14 cellular contexts compared by ENCODE assay signal in genomic region chr17:2202302-2202995, GRCh38.
DNase-seq lines count a peak whose midpoint lies in the region; ATAC-seq and TF ChIP-seq lines count a peak whose summit lies in the region.
"Had no signal": no experiment of that assay in that cellular context is flagged by ENCODE, and none has a peak within 500 bp of the region (broad histone marks: within the 10 kb centered on the region; RNA-seq: fewer than 3 reads in every experiment).

No MANE protein-coding gene starts in this region.

- peak overlapping the region; percentile 14 to 63 for H3K27ac Mint-ChIP-seq in stimulated activated naive CD8-positive, alpha-beta T cell treated with anti-CD3 and anti-CD28 coated beads, Interleukin-15, amount 100 ng/mL, for 72 hours
- H3K27ac Mint-ChIP-seq in activated T-helper 1 cell treated with anti-CD3 and anti-CD28 coated beads, Interleukin-12 subunit alpha, Interleukin-12 subunit beta, Interleukin-2, Interleukin-4 antibody, amounts not matched to agents 30 ng/mL and 10 ng/mL and 1 ng/mL, durations not matched to agents 14 hours and 24 hours and 36 hours = peak overlapping the region; percentile 80
- peak overlapping the region; percentile 73 for H3K27ac Mint-ChIP-seq in mesothelial cell of epicardium

- ATAC-seq in stimulated activated naive CD8-positive, alpha-beta T cell treated with anti-CD3 and anti-CD28 coated beads, Interleukin-15, amount 100 ng/mL, for 72 hours = peak; percentile 53
- ATAC-seq in stimulated activated naive CD8-positive, alpha-beta T cell treated with anti-CD3 and anti-CD28 coated beads, Interleukin-15, Interleukin-2, amounts not matched to agents 100 U/mL and 50 U/mL, for 24 hours = no peak
- ATAC-seq in HG03442 (IDR thresholded peaks at IDR 0.05; ENCODE audit: unreplicated experiment) = no peak
- ATAC-seq: foreskin keratinocyte, left colon had no signal

- DNase-seq in stimulated activated naive CD8-positive, alpha-beta T cell treated with anti-CD3 and anti-CD28 coated beads, Interleukin-15, amount 100 ng/mL, for 72 hours = no peak
- DNase-seq in stimulated activated naive CD8-positive, alpha-beta T cell treated with anti-CD3 and anti-CD28 coated beads, Interleukin-15, Interleukin-2, amounts not matched to agents 100 U/mL and 50 U/mL, for 24 hours = no peak
- DNase-seq in activated T-helper 1 cell treated with anti-CD3 and anti-CD28 coated beads, Interleukin-12 subunit alpha, Interleukin-12 subunit beta, Interleukin-2, Interleukin-4 antibody, amounts not matched to agents 30 ng/mL and 10 ng/mL and 1 ng/mL, durations not matched to agents 14 hours and 24 hours and 36 hours (ENCODE audit: low spot score) = no peak
- DNase-seq in mesothelial cell of epicardium (ENCODE audit: low spot score in 2 of 2, unreplicated experiment in 2 of 2) (no peak), NCI-H1092 treated with DMSO at 0.1 percent for 48 hours (lab: John Stamatoyannopoulos, UW) (no peak), superior temporal gyrus (ENCODE audit: extremely low spot score) (no peak)
- DNase-seq: Calu3, foreskin keratinocyte, H7, left colon, NCI-H187 treated with DMSO at 0.1 percent for 48 hours, NCI-H446 treated with DMSO at 0.1 percent for 48 hours, SW 1271 had no signal

- H3K36me3 Mint-ChIP-seq in activated T-helper 1 cell treated with anti-CD3 and anti-CD28 coated beads, Interleukin-12 subunit alpha, Interleukin-12 subunit beta, Interleukin-2, Interleukin-4 antibody, amounts not matched to agents 30 ng/mL and 10 ng/mL and 1 ng/mL, durations not matched to agents 14 hours and 24 hours and 36 hours (ENCODE audit: low read depth) = peaks cover 15% of the 10 kb centered on the region
- H3K36me3 Mint-ChIP-seq in mesothelial cell of epicardium = peaks cover 13% of the 10 kb centered on the region

- no peaks in the 10 kb centered on the region for H3K27me3 Mint-ChIP-seq in stimulated activated naive CD8-positive, alpha-beta T cell treated with anti-CD3 and anti-CD28 coated beads, Interleukin-15, amount 100 ng/mL, for 72 hours
- no peaks in the 10 kb centered on the region for H3K27me3 Mint-ChIP-seq in activated T-helper 1 cell treated with anti-CD3 and anti-CD28 coated beads, Interleukin-12 subunit alpha, Interleukin-12 subunit beta, Interleukin-2, Interleukin-4 antibody, amounts not matched to agents 30 ng/mL and 10 ng/mL and 1 ng/mL, durations not matched to agents 14 hours and 24 hours and 36 hours (ENCODE audit: insufficient read depth)
- no peaks in the 10 kb centered on the region for H3K27me3 Mint-ChIP-seq in mesothelial cell of epicardium (ENCODE audit: low read depth)

- peaks cover 33% of the 10 kb centered on the region for H3K4me1 Mint-ChIP-seq in stimulated activated naive CD8-positive, alpha-beta T cell treated with anti-CD3 and anti-CD28 coated beads, Interleukin-15, amount 100 ng/mL, for 72 hours
- peaks cover 34% of the 10 kb centered on the region for H3K4me1 Mint-ChIP-seq in activated T-helper 1 cell treated with anti-CD3 and anti-CD28 coated beads, Interleukin-12 subunit alpha, Interleukin-12 subunit beta, Interleukin-2, Interleukin-4 antibody, amounts not matched to agents 30 ng/mL and 10 ng/mL and 1 ng/mL, durations not matched to agents 14 hours and 24 hours and 36 hours (ENCODE audit: low read depth)
- H3K4me1 Mint-ChIP-seq in mesothelial cell of epicardium = peaks cover 25% of the 10 kb centered on the region

- intact Hi-C loops in activated T-helper 1 cell treated with anti-CD3 and anti-CD28 coated beads, Interleukin-12 subunit alpha, Interleukin-12 subunit beta, Interleukin-2, Interleukin-4 antibody, amounts not matched to agents 30 ng/mL and 10 ng/mL and 1 ng/mL, durations not matched to agents 14 hours and 24 hours and 36 hours (cut with micrococcal nuclease) = no loop called here

- no peaks in the 10 kb centered on the region for H3K9me3 Mint-ChIP-seq in stimulated activated naive CD8-positive, alpha-beta T cell treated with anti-CD3 and anti-CD28 coated beads, Interleukin-15, amount 100 ng/mL, for 72 hours
- H3K9me3 Mint-ChIP-seq in activated T-helper 1 cell treated with anti-CD3 and anti-CD28 coated beads, Interleukin-12 subunit alpha, Interleukin-12 subunit beta, Interleukin-2, Interleukin-4 antibody, amounts not matched to agents 30 ng/mL and 10 ng/mL and 1 ng/mL, durations not matched to agents 14 hours and 24 hours and 36 hours = no peaks in the 10 kb centered on the region
- no peaks in the 10 kb centered on the region for H3K9me3 Mint-ChIP-seq in mesothelial cell of epicardium

- TF ChIP-seq CTCF in mesothelial cell of epicardium (IDR thresholded peaks at IDR 0.05; ENCODE audit: unreplicated experiment) = no peak

- H3K4me3 Mint-ChIP-seq in stimulated activated naive CD8-positive, alpha-beta T cell treated with anti-CD3 and anti-CD28 coated beads, Interleukin-15, amount 100 ng/mL, for 72 hours = peak overlapping the region; percentile 23 to 55
- H3K4me3 Mint-ChIP-seq in activated T-helper 1 cell treated with anti-CD3 and anti-CD28 coated beads, Interleukin-12 subunit alpha, Interleukin-12 subunit beta, Interleukin-2, Interleukin-4 antibody, amounts not matched to agents 30 ng/mL and 10 ng/mL and 1 ng/mL, durations not matched to agents 14 hours and 24 hours and 36 hours = peak overlapping the region; percentile 53
- H3K4me3 Mint-ChIP-seq in mesothelial cell of epicardium = no peak overlapping the region
